Comparison of ENCODE assay signal across 12 cellular contexts in genomic region chr14:55327179-55327578, GRCh38. TPM values are rescaled to one million over a fixed set of nuclear protein-coding genes. Genes with fewer than 3 reads are reported as not detected.
DNase-seq lines count a peak whose midpoint lies in the region; ATAC-seq and TF ChIP-seq lines count a peak whose summit lies in the region.
"Had no signal": no experiment of that assay in that cellular context is flagged by ENCODE, and none has a peak within 500 bp of the region (broad histone marks: within the 10 kb centered on the region; RNA-seq: fewer than 3 reads in every experiment).

No MANE protein-coding gene starts in this region.

- peak overlapping the region; percentile 5; the same call in 1 of the 2 replicates for H3K4me2 ChIP-seq in OCI-LY7 (ENCODE audit: low read length)

- intact Hi-C loops in CD4-positive, alpha-beta memory T cell (cut with micrococcal nuclease), result no loop called here
- intact Hi-C loops in OCI-LY7 (cut with micrococcal nuclease; ENCODE audit: unreplicated experiment) (no loop called here), MCF 10A (cut with micrococcal nuclease) (no loop called here)

- BruUV-seq in OCI-LY7 (replicated peaks; lab: Mats Ljungman, UMichigan), result no TSS peak
- no TSS peak for BruUV-seq in MCF 10A (replicated peaks; lab: Mats Ljungman, UMichigan)

- no peak overlapping the region for H3K4me3 ChIP-seq in CD4-positive, alpha-beta memory T cell (ENCODE audit: low read length in 2 of 2)
- H3K4me3 ChIP-seq in OCI-LY7 (ENCODE audit: low read depth, low read length, poor library complexity, severe bottlenecking), result no peak overlapping the region
- H3K4me3 ChIP-seq: MG63 had no signal

- POLR2A ChIA-PET in CD4-positive, alpha-beta memory T cell (lab: Charles Lee; ENCODE audit: partially characterized antibody), result interaction anchor here (0.9 kb wide), 1 partner anchor 8 kb away, joined by 3 read pairs; no protein-coding TSS in a partner anchor
- POLR2A ChIA-PET in OCI-LY7 (lab: Charles Lee), result no interaction called here
- POLR2A ChIA-PET in MCF 10A (lab: Yijun Ruan, JAX), result no interaction called here

- H3K27ac ChIP-seq in CD4-positive, alpha-beta memory T cell (ENCODE audit: low read depth, low read length), result no peak overlapping the region
- H3K27ac ChIP-seq in OCI-LY7 (ENCODE audit: low read depth, low read length, poor library complexity, severe bottlenecking), result no peak overlapping the region

- peaks cover 9% of the 10 kb centered on the region; the same call in 1 of the 2 replicates for H4K20me1 ChIP-seq in OCI-LY7 (ENCODE audit: insufficient read depth, low read length)

- peak; percentile 63 for ATAC-seq in GM18907 (IDR thresholded peaks at IDR 0.05; ENCODE audit: unreplicated experiment)
- peak; percentile 88 for ATAC-seq in HG02885 (IDR thresholded peaks at IDR 0.05; ENCODE audit: poor library complexity, unreplicated experiment)

- H3K9me3 ChIP-seq in CD4-positive, alpha-beta memory T cell (ENCODE audit: control insufficient read depth in 1 of 2, low read length in 2 of 2), result no peaks in the 10 kb centered on the region
- no peaks in the 10 kb centered on the region for H3K9me3 ChIP-seq in OCI-LY7 (ENCODE audit: low read length)
- H3K9me3 ChIP-seq: MG63 had no signal

- H3K9me3 Mint-ChIP-seq in CD4-positive, alpha-beta memory T cell, result no peaks in the 10 kb centered on the region
- no peaks in the 10 kb centered on the region for H3K9me3 Mint-ChIP-seq in MCF 10A (ENCODE audit: unreplicated experiment)

- H3K36me3 ChIP-seq in CD4-positive, alpha-beta memory T cell (ENCODE audit: insufficient read depth, low read length), result no peaks in the 10 kb centered on the region
- peaks cover 6% of the 10 kb centered on the region; the same call in 1 of the 2 replicates for H3K36me3 ChIP-seq in OCI-LY7 (ENCODE audit: insufficient read depth, low read length)
- H3K36me3 ChIP-seq: MG63 had no signal

- no peak for TF ChIP-seq CTCF in OCI-LY7 (conservative IDR thresholded peaks at IDR 0.05; ENCODE audit: low read length)
- no peak for TF ChIP-seq CTCF in MCF 10A (IDR thresholded peaks at IDR 0.05; ENCODE audit: unreplicated experiment)

- peaks cover 37 to 68% (median 50%) of the 10 kb centered on the region in 4 donors for H3K4me1 Mint-ChIP-seq in CD4-positive, alpha-beta memory T cell
- H3K4me1 Mint-ChIP-seq in MCF 10A (ENCODE audit: insufficient read depth, unreplicated experiment), result peaks cover 3% of the 10 kb centered on the region

- peaks cover 56% of the 10 kb centered on the region for H3K4me1 ChIP-seq in CD4-positive, alpha-beta memory T cell (ENCODE audit: insufficient read depth, low read length)
- H3K4me1 ChIP-seq in OCI-LY7 (ENCODE audit: insufficient read depth, low read length, poor library complexity, severe bottlenecking), result peaks cover 17% of the 10 kb centered on the region

- no peaks in the 10 kb centered on the region for H3K27me3 Mint-ChIP-seq in CD4-positive, alpha-beta memory T cell
- no peaks in the 10 kb centered on the region for H3K27me3 Mint-ChIP-seq in MCF 10A (ENCODE audit: insufficient read depth, unreplicated experiment)

- peak overlapping the region in 5 of 8 donors; percentile 1 to 27 (median 13) for H3K4me3 Mint-ChIP-seq in CD4-positive, alpha-beta memory T cell
- no peak overlapping the region for H3K4me3 Mint-ChIP-seq in MCF 10A (ENCODE audit: unreplicated experiment)
- H3K4me3 Mint-ChIP-seq: H9 had no signal

- peaks cover 7 to 10% of the 10 kb centered on the region in 2 donors for H3K36me3 Mint-ChIP-seq in CD4-positive, alpha-beta memory T cell
- no peaks in the 10 kb centered on the region for H3K36me3 Mint-ChIP-seq in MCF 10A (ENCODE audit: insufficient read depth, unreplicated experiment)

- CTCF ChIA-PET in CD4-positive, alpha-beta memory T cell (lab: Charles Lee; ENCODE audit: partially characterized antibody), result interaction anchor here (1.2 kb wide), 1 partner anchor 28 kb away, joined by 7 read pairs; no protein-coding TSS in a partner anchor
- CTCF ChIA-PET in OCI-LY7 (lab: Charles Lee; ENCODE audit: unreplicated experiment), result no interaction called here
- CTCF ChIA-PET in MCF 10A (lab: Yijun Ruan, JAX), result interaction anchor here (1.0 to 1.4 kb wide), 2 partner anchors 23 to 57 kb away, joined by 4 read pairs; partner anchors contain the start of gene FBXO34

- no peaks in the 10 kb centered on the region for H3K27me3 ChIP-seq in CD4-positive, alpha-beta memory T cell (ENCODE audit: insufficient read depth, low read length)
- H3K27me3 ChIP-seq: MG63 had no signal

- peak overlapping the region; percentile 38 to 91 (median 80) for H3K27ac Mint-ChIP-seq in CD4-positive, alpha-beta memory T cell
- H3K27ac Mint-ChIP-seq in MCF 10A (ENCODE audit: low read depth, unreplicated experiment), result no peak overlapping the region

- H3K9me2 ChIP-seq in OCI-LY7 (ENCODE audit: insufficient read depth, low read length), result no peaks in the 10 kb centered on the region

- peaks cover 2% of the 10 kb centered on the region; the same call in 1 of the 2 replicates for H3K79me2 ChIP-seq in OCI-LY7 (ENCODE audit: insufficient read depth, low read depth, low read length)

- DNase-seq in CD4-positive, alpha-beta memory T cell, result no peak
- peak; percentile 52 for DNase-seq in OCI-LY7 (ENCODE audit: low spot score)
- no peak for DNase-seq in DMS53 treated with DMSO at 0.1 percent for 48 hours (lab: John Stamatoyannopoulos, UW; ENCODE audit: unreplicated experiment)
- DNase-seq in HuH-7 (ENCODE audit: low spot score), result no peak
- no peak for DNase-seq in inferior parietal cortex (ENCODE audit: extremely low spot score)
- no peak for DNase-seq in MCF 10A (ENCODE audit: unreplicated experiment)
- DNase-seq: activated effector memory CD4-positive, alpha-beta T cell treated with Interleukin-2 at 50 U/mL for 16 hours; H9; MG63; SHP77 treated with DMSO at 0.1 percent for 48 hours had no signal

- H2AFZ ChIP-seq in OCI-LY7 (ENCODE audit: low read length), result no peak overlapping the region

RNA-seq across cellular contexts. Expression of gene FBXO34, which starts 56.0 kb away (rescaled TPM):
- 10 to 100 TPM; 42.1 to 43.6 TPM for total RNA-seq in CD4-positive, alpha-beta memory T cell
- 10 to 100 TPM; 33.8 to 44.1 TPM for polyA plus RNA-seq in CD4-positive, alpha-beta memory T cell
- 26.3 and 28.3 TPM in 2 replicates for total RNA-seq in OCI-LY7 (2014; rRNA removed; shearing (Covaris generic))
- total RNA-seq in OCI-LY7 (2022) (28.8 and 30.9 TPM in 2 replicates), MCF 10A (2022) (12.0 and 13.7 TPM in 2 replicates)
